Comparison of ENCODE assay signal across 32 cellular contexts in genomic region chr13:82364525-82364924, GRCh38.
"Had no signal": no experiment of that assay in that cellular context is flagged by ENCODE, and none has a peak within 500 bp of the region (broad histone marks: within the 10 kb centered on the region; RNA-seq: fewer than 3 reads in every experiment).

No MANE protein-coding gene starts in this region.

- H3K4me1 ChIP-seq: adrenal gland, body of pancreas, breast epithelium had no signal

- H3K4me3 ChIP-seq: adrenal gland, body of pancreas, breast epithelium had no signal

- H3K36me3 ChIP-seq: adrenal gland, brain microvascular endothelial cell, breast epithelium had no signal

- H3K27me3 ChIP-seq: adrenal gland, body of pancreas, brain microvascular endothelial cell, breast epithelium had no signal

- FAIRE-seq: astrocyte, TTC549 had no signal

- H3K27ac ChIP-seq: adrenal gland, body of pancreas, brain microvascular endothelial cell, breast epithelium, VCaP had no signal

- DNase-seq: activated B cell treated with CpG ODN at 0.5 μM for 24 hours; activated CD4-positive, alpha-beta memory T cell treated with anti-CD3 and anti-CD28 coated beads, Interleukin-2, amount 10 ng/mL, durations not matched to agents 7 days and 5 days; activated CD4-positive, alpha-beta T cell treated with anti-CD3 and anti-CD28 coated beads for 1 hour; activated CD4-positive, alpha-beta T cell treated with anti-CD3 and anti-CD28 coated beads for 36 hours; activated CD4-positive, alpha-beta T cell treated with anti-CD3 and anti-CD28 coated beads for 48 hours; activated CD4-positive, alpha-beta T cell treated with anti-CD3 and anti-CD28 coated beads, Interleukin-2, amount 10 ng/mL, durations not matched to agents 7 days and 5 days; activated CD4-positive, alpha-beta T cell treated with anti-CD3 and anti-CD28 coated beads, Interleukin-2, amount 50 U/mL, for 48 hours; activated CD8-positive, alpha-beta memory T cell treated with anti-CD3 and anti-CD28 coated beads, Interleukin-2, amount 50 U/mL, for 4 hours; activated effector memory CD4-positive, alpha-beta T cell treated with anti-CD3 and anti-CD28 coated beads, Interleukin-2, amount 50 U/mL, for 16 hours; activated gamma-delta T cell treated with Interleukin-2 at 50 U/mL for 16 hours; activated naive CD4-positive, alpha-beta T cell; activated naive CD4-positive, alpha-beta T cell treated with anti-CD3 and anti-CD28 coated beads for 36 hours; activated naive CD4-positive, alpha-beta T cell treated with anti-CD3 and anti-CD28 coated beads, Interleukin-2, amount 50 U/mL, for 16 hours; activated naive CD8-positive, alpha-beta T cell treated with anti-CD3 and anti-CD28 coated beads for 36 hours; activated T-cell treated with anti-CD3 and anti-CD28 coated beads for 4 hours; activated T-cell treated with anti-CD3 and anti-CD28 coated beads, Interleukin-2, amount 50 U/mL, for 1 hour; activated T-cell treated with anti-CD3 and anti-CD28 coated beads, Interleukin-2, amount 50 U/mL, for 4 hours; activated T-cell treated with anti-CD3 and anti-CD28 coated beads, Interleukin-2, amount 50 U/mL, for 72 hours; adrenal gland; amniotic stem cell; aorta; body of pancreas; brain microvascular endothelial cell; cerebellar nuclear complex; T-helper 2 cell; T-helper 9 cell had no signal

- ATAC-seq: activated CD4-positive, alpha-beta T cell treated with anti-CD3 and anti-CD28 coated beads for 36 hours; activated naive CD4-positive, alpha-beta T cell treated with anti-CD3 and anti-CD28 coated beads, Interleukin-2, amount 50 U/mL, for 72 hours; activated T-cell treated with anti-CD3 and anti-CD28 coated beads, Interleukin-2, amount 50 U/mL, for 4 hours; activated T-cell treated with anti-CD3 and anti-CD28 coated beads, Interleukin-2, amount 50 U/mL, for 72 hours; activated T-helper 17 cell treated with anti-CD3 and anti-CD28 coated beads, Interleukin-2, amount 50 U/mL, for 72 hours; body of pancreas had no signal

- H3K9me3 ChIP-seq: adrenal gland, body of pancreas, breast epithelium had no signal
